11 cellular contexts compared by ENCODE assay signal in the genomic region with DNA sequence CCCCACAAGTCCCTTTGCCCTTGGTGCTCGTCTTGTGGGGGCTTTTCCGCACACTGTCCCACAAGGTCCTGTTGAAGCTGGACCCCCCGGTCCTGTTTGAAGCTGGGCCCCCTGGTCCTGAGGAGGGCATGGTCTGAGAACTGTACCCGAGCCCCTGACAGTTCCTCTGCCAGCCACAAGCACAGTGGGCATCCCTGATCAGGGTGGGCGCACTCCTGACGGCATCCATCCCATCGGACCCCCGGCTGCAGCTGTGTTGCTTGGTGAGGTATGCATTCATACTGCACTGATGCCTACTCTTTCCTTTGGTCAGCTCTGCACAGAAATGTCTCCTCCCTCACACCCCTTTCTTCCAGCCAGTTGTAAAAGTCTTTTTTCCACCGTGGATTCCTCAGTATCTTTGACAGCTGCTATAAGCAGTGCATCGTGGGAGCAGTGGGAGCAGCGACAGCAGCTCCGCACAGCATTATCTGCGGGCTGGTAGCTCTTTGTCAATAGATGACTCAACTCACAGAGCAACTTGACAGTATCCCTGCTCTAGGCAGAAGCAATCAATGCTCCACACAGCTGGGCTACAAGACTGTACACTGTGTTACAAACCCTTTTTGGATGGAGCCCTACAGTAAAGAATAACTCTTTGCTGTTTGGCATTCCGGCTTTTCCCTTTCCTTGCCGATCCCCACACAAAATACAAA.
DNase-seq lines count a peak whose midpoint lies in the region; ATAC-seq, FAIRE-seq and TF ChIP-seq lines count a peak whose summit lies in the region.
"Had no signal": no experiment of that assay in that cellular context is flagged by ENCODE, and none has a peak within 500 bp of the region (broad histone marks: within the 10 kb centered on the region; RNA-seq: fewer than 3 reads in every experiment).

No MANE protein-coding gene starts in this region.

- ATAC-seq in activated T-cell treated with anti-CD3 and anti-CD28 coated beads, Interleukin-2, amount 50 U/mL, for 4 hours, result no peak
- ATAC-seq in activated T-cell treated with anti-CD3 and anti-CD28 coated beads, Interleukin-2, amount 50 U/mL, for 72 hours (replicated peaks in 1 of 2), result no peak
- ATAC-seq: naive thymus-derived CD8-positive, alpha-beta T cell had no signal

- peaks cover 1% of the 10 kb centered on the region for H3K9me3 Mint-ChIP-seq in activated T-cell treated with anti-CD3 and anti-CD28 coated beads, Interleukin-2, amount 50 U/mL, for 4 hours
- H3K9me3 Mint-ChIP-seq in activated T-cell treated with anti-CD3 and anti-CD28 coated beads, Interleukin-2, amount 50 U/mL, for 72 hours, result peaks cover 8 to 10% of the 10 kb centered on the region in 2 donors
- H3K9me3 Mint-ChIP-seq in activated CD4-positive, alpha-beta memory T cell treated with anti-CD3 and anti-CD28 coated beads for 36 hours, result peaks cover 3% of the 10 kb centered on the region

- CTCF ChIA-PET in activated CD4-positive, alpha-beta memory T cell treated with anti-CD3 and anti-CD28 coated beads for 36 hours (lab: Charles Lee), result no interaction called here

- peak overlapping the region; percentile 33 for H3K4me3 Mint-ChIP-seq in activated T-cell treated with anti-CD3 and anti-CD28 coated beads, Interleukin-2, amount 50 U/mL, for 4 hours
- no peak overlapping the region for H3K4me3 Mint-ChIP-seq in activated T-cell treated with anti-CD3 and anti-CD28 coated beads, Interleukin-2, amount 50 U/mL, for 72 hours
- H3K4me3 Mint-ChIP-seq in activated CD4-positive, alpha-beta memory T cell treated with anti-CD3 and anti-CD28 coated beads for 36 hours, result no peak overlapping the region
- H3K4me3 Mint-ChIP-seq: naive thymus-derived CD8-positive, alpha-beta T cell had no signal

- H3K27me3 Mint-ChIP-seq in activated T-cell treated with anti-CD3 and anti-CD28 coated beads, Interleukin-2, amount 50 U/mL, for 4 hours (ENCODE audit: low read depth), result no peaks in the 10 kb centered on the region
- H3K27me3 Mint-ChIP-seq in activated T-cell treated with anti-CD3 and anti-CD28 coated beads, Interleukin-2, amount 50 U/mL, for 72 hours (ENCODE audit: low read depth), result no peaks in the 10 kb centered on the region
- H3K27me3 Mint-ChIP-seq in activated CD4-positive, alpha-beta memory T cell treated with anti-CD3 and anti-CD28 coated beads for 36 hours, result no peaks in the 10 kb centered on the region
- H3K27me3 Mint-ChIP-seq: naive thymus-derived CD8-positive, alpha-beta T cell had no signal

- no peaks in the 10 kb centered on the region for H3K79me2 ChIP-seq in fibroblast of lung (ENCODE audit: control insufficient read depth, insufficient read depth, low read length)

- no peaks in the 10 kb centered on the region for H3K27me3 ChIP-seq in fibroblast of lung (ENCODE audit: control insufficient read depth, insufficient read depth, low read length)

- TF ChIP-seq CTCF in fibroblast of lung (conservative IDR thresholded peaks at IDR 0.05 in 1 of 2, IDR thresholded peaks at IDR 0.05 in 1 of 2; ENCODE audit: low read depth in 1 of 2, low read length in 2 of 2), result no peak

- intact Hi-C loops in activated CD4-positive, alpha-beta memory T cell treated with anti-CD3 and anti-CD28 coated beads for 36 hours (cut with micrococcal nuclease), result no loop called here

- H3K4me3 ChIP-seq in fibroblast of lung (replicated peaks in 1 of 4; ENCODE audit: control extremely low read depth in 1 of 4, insufficient read depth in 1 of 4, low read depth in 3 of 4, low read length in 4 of 4), result no peak overlapping the region

- H3K4me2 ChIP-seq in fibroblast of lung (ENCODE audit: extremely low read depth, insufficient read depth, low read length), result peak overlapping the region; percentile 35

- DNase-seq in activated T-cell treated with anti-CD3 and anti-CD28 coated beads, Interleukin-2, amount 50 U/mL, for 4 hours, result no peak
- DNase-seq in activated T-cell treated with anti-CD3 and anti-CD28 coated beads, Interleukin-2, amount 50 U/mL, for 72 hours, result no peak
- DNase-seq in fibroblast of lung (ENCODE audit: low read depth in 2 of 2), result peak; percentile 56 to 75
- peak; percentile 41 for DNase-seq in myocyte (ENCODE audit: low read depth)
- DNase-seq in urothelium cell line (ENCODE audit: low spot score), result peak; percentile 81
- DNase-seq in SKM-1 (lab: John Stamatoyannopoulos, UW; ENCODE audit: unreplicated experiment), result no peak
- DNase-seq in NK-92 (lab: John Stamatoyannopoulos, UW; ENCODE audit: unreplicated experiment), result no peak
- no peak for DNase-seq in activated CD4-positive, alpha-beta memory T cell treated with anti-CD3 and anti-CD28 coated beads for 36 hours
- DNase-seq: naive thymus-derived CD8-positive, alpha-beta T cell had no signal

- H3K4me1 Mint-ChIP-seq in activated T-cell treated with anti-CD3 and anti-CD28 coated beads, Interleukin-2, amount 50 U/mL, for 4 hours (ENCODE audit: low read depth), result no peaks in the 10 kb centered on the region
- H3K4me1 Mint-ChIP-seq in activated T-cell treated with anti-CD3 and anti-CD28 coated beads, Interleukin-2, amount 50 U/mL, for 72 hours (ENCODE audit: low read depth), result no peaks in the 10 kb centered on the region
- no peaks in the 10 kb centered on the region for H3K4me1 Mint-ChIP-seq in activated CD4-positive, alpha-beta memory T cell treated with anti-CD3 and anti-CD28 coated beads for 36 hours (ENCODE audit: low read depth)
- H3K4me1 Mint-ChIP-seq: naive thymus-derived CD8-positive, alpha-beta T cell had no signal

- no peak overlapping the region for H3K9ac ChIP-seq in fibroblast of lung (ENCODE audit: insufficient read depth, low read length)

- H4K20me1 ChIP-seq in fibroblast of lung (ENCODE audit: control insufficient read depth, extremely low read depth, insufficient read depth, low read length), result no peaks in the 10 kb centered on the region

- no peaks in the 10 kb centered on the region for H3K9me3 ChIP-seq in fibroblast of lung (ENCODE audit: control insufficient read depth, insufficient read depth, low read depth, low read length)

- no peak overlapping the region for H2AFZ ChIP-seq in fibroblast of lung (ENCODE audit: low read length)

- POLR2A ChIA-PET in activated CD4-positive, alpha-beta memory T cell treated with anti-CD3 and anti-CD28 coated beads for 36 hours (lab: Charles Lee), result no interaction called here

- no peak overlapping the region for H3K27ac Mint-ChIP-seq in activated T-cell treated with anti-CD3 and anti-CD28 coated beads, Interleukin-2, amount 50 U/mL, for 72 hours
- no peak overlapping the region for H3K27ac Mint-ChIP-seq in activated CD4-positive, alpha-beta memory T cell treated with anti-CD3 and anti-CD28 coated beads for 36 hours
- H3K27ac Mint-ChIP-seq: naive thymus-derived CD8-positive, alpha-beta T cell had no signal

- peak; percentile 97 for FAIRE-seq in urothelium cell line (lab: Jason Lieb, UNC)
- FAIRE-seq: GM12892, RCC 7860 had no signal

- H3K4me1 ChIP-seq in fibroblast of lung (ENCODE audit: control insufficient read depth, extremely low read depth, insufficient read depth, low read length), result no peaks in the 10 kb centered on the region

- no peaks in the 10 kb centered on the region for H3K36me3 Mint-ChIP-seq in activated T-cell treated with anti-CD3 and anti-CD28 coated beads, Interleukin-2, amount 50 U/mL, for 4 hours (ENCODE audit: insufficient read depth)
- no peaks in the 10 kb centered on the region for H3K36me3 Mint-ChIP-seq in activated T-cell treated with anti-CD3 and anti-CD28 coated beads, Interleukin-2, amount 50 U/mL, for 72 hours (ENCODE audit: insufficient read depth in 2 of 2)
- H3K36me3 Mint-ChIP-seq in activated CD4-positive, alpha-beta memory T cell treated with anti-CD3 and anti-CD28 coated beads for 36 hours, result no peaks in the 10 kb centered on the region
- H3K36me3 Mint-ChIP-seq: naive thymus-derived CD8-positive, alpha-beta T cell had no signal

- H3K36me3 ChIP-seq in fibroblast of lung (ENCODE audit: control insufficient read depth, insufficient read depth, low read length), result no peaks in the 10 kb centered on the region

- H3K27ac ChIP-seq in fibroblast of lung (ENCODE audit: insufficient read depth, low read length), result no peak overlapping the region

Comparison
In these comparisons a context has a peak if more than half of its experiments do, and no peak if none do; other contexts are left out.
1. DNase-seq: peak in fibroblast of lung (2 of 2), myocyte (single experiment) and urothelium cell line (single experiment); none in activated T-cell treated with anti-CD3 and anti-CD28 coated beads, Interleukin-2, amount 50 U/mL, for 4 hours (single experiment), activated T-cell treated with anti-CD3 and anti-CD28 coated beads, Interleukin-2, amount 50 U/mL, for 72 hours (0 of 2), SKM-1 (single experiment), NK-92 (single experiment) and activated CD4-positive, alpha-beta memory T cell treated with anti-CD3 and anti-CD28 coated beads for 36 hours (single experiment).